7 cellular contexts compared by ENCODE assay signal in the genomic region with DNA sequence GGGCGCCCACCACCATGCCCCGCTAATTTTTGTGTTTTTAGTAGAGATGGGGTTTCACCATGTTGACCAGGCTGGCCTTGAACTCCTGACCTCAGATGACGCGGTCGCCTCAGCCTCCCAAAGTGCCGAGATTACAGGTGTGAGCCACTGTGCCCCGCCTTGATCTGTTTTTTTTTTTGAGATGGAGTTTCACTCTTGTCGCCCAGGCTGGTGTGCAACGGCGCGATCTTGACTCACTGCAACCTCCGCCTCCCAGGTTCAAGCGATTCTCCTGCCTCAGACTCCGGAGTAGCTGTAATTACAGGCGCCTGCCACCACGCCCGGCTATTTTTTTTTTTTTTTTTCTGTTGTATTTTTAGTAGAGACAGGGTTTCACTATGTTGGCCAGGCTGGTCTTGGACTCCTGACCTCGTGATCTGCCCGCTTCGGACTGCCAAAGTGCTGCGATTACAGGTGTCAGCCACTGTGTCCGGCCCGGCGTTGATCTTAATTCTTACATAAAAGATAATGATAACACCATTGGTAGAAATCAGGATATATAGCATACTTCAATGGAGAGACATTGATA. TPM values are rescaled to one million over a fixed set of nuclear protein-coding genes. Genes with fewer than 3 reads are reported as not detected.
A peak's percentile ranks its signal among the peaks of the same experiment; 100 is the strongest.
DNase-seq lines count a peak whose midpoint lies in the region; ATAC-seq, FAIRE-seq and TF ChIP-seq lines count a peak whose summit lies in the region.
"Not testable (repeated sequence)": the region's sequence is repeated elsewhere in the genome, so short reads cannot be mapped to it uniquely, and the experiment has no call there.

No MANE protein-coding gene starts in this region.

- not testable (repeated sequence) for H4K20me1 ChIP-seq in HCT116 (ENCODE audit: insufficient read depth)

- BruUV-seq in HCT116 (replicated peaks; lab: Mats Ljungman, UMichigan): not testable (repeated sequence)

- H3K4me3 Mint-ChIP-seq in activated T-helper 17 cell treated with anti-CD3 and anti-CD28 coated beads, Interleukin-2, amount 50 U/mL, for 72 hours; effector memory CD8-positive, alpha-beta T cell: not testable (repeated sequence)

- H3K27ac Mint-ChIP-seq in activated T-helper 17 cell treated with anti-CD3 and anti-CD28 coated beads, Interleukin-2, amount 50 U/mL, for 72 hours: peak overlapping the region; percentile 33
- H3K27ac Mint-ChIP-seq in effector memory CD8-positive, alpha-beta T cell: not testable (repeated sequence)

- not testable (repeated sequence) for DNase-seq in HCT116 (ENCODE audit: low read depth, low spot score); RWPE1 (ENCODE audit: low spot score); effector memory CD8-positive, alpha-beta T cell
- DNase-seq in left colon (peak in 1 of 2 donors; percentile 48), small intestine (peak; percentile 68)

- not testable (repeated sequence) for H3K9me3 Mint-ChIP-seq in activated T-helper 17 cell treated with anti-CD3 and anti-CD28 coated beads, Interleukin-2, amount 50 U/mL, for 72 hours; effector memory CD8-positive, alpha-beta T cell

- RAD21 ChIA-PET in HCT116 (lab: Charles Lee; ENCODE audit: low non-redundant PET in 1 of 2, low total read pairs in 2 of 2, uncharacterized antibody in 2 of 2, unreplicated experiment in 2 of 2): interaction anchor here in 1 of 2 experiments (0.6 to 1.2 kb wide), 3 partner anchors 70 to 96 kb away, joined by 3 to 4 read pairs (median 3); no protein-coding TSS in a partner anchor

- CTCF ChIA-PET in HCT116 (lab: Charles Lee): interaction anchor here (1.0 to 1.6 kb wide), 2 partner anchors 41 to 50 kb away, joined by 4 to 6 read pairs; partner anchors contain the start of gene NEMF
- CTCF ChIA-PET in RWPE1 (lab: Yijun Ruan, JAX): interaction anchor here (0.6 kb wide), 3 partner anchors 81 to 250 kb away, joined by 3 to 4 read pairs (median 4); no protein-coding TSS in a partner anchor

- H3K4me2 ChIP-seq in HCT116 (ENCODE audit: low read length): peak overlapping the region; percentile 67

- peak; percentile 69 for ATAC-seq in HCT116
- peak; percentile 10 for ATAC-seq in activated T-helper 17 cell treated with anti-CD3 and anti-CD28 coated beads, Interleukin-2, amount 50 U/mL, for 72 hours (replicated peaks)
- ATAC-seq in effector memory CD8-positive, alpha-beta T cell (replicated peaks): peak; percentile 52
- ATAC-seq in left colon: peak; percentile 77

- not testable (repeated sequence) for H3K27me3 Mint-ChIP-seq in activated T-helper 17 cell treated with anti-CD3 and anti-CD28 coated beads, Interleukin-2, amount 50 U/mL, for 72 hours; effector memory CD8-positive, alpha-beta T cell

- POLR2A ChIA-PET in HCT116 (lab: Charles Lee): interaction anchor here (0.7 to 1.6 kb wide), 6 partner anchors 10 to 99 kb away, joined by 3 to 6 read pairs (median 3); no protein-coding TSS in a partner anchor
- POLR2A ChIA-PET in RWPE1 (lab: Yijun Ruan, JAX; ENCODE audit: low non-redundant PET): not testable (repeated sequence)

- H3K27ac ChIP-seq in HCT116 (ENCODE audit: low read depth, low read length) (peak overlapping the region; percentile 52; the same call in 1 of the 2 replicates), RWPE1 (peak overlapping the region; percentile 47), mucosa of rectum (ENCODE audit: low read depth in 2 of 2, low read length in 2 of 2) (peak overlapping the region; percentile 2 to 68), small intestine (ENCODE audit: low read depth in 1 of 2, low read length in 1 of 2) (peak overlapping the region in 1 of 2 donors; percentile 20)

- TF ChIP-seq RAD21 in HCT116 (IDR thresholded peaks at IDR 0.05; ENCODE audit: low read depth): not testable (repeated sequence)

- WGBS in small intestine, 3 donors: 21 to 66% (median 40%) methylated on average over 23 to 24 of the region's 24 CpGs

- not testable (repeated sequence) for H3K27me3 ChIP-seq in HCT116 (ENCODE audit: insufficient read depth, low read length); mucosa of rectum (ENCODE audit: control insufficient read depth in 2 of 2, insufficient read depth in 2 of 2, low read length in 2 of 2); small intestine (ENCODE audit: control insufficient read depth in 2 of 2, insufficient read depth in 2 of 2, low read length in 2 of 2)

- H3K9me2 ChIP-seq in HCT116 (ENCODE audit: insufficient read depth): not testable (repeated sequence)

- intact Hi-C loops in HCT116 (cut with micrococcal nuclease); left colon (cut with DNase I, micrococcal nuclease): not testable (repeated sequence)

- H3K36me3 Mint-ChIP-seq in activated T-helper 17 cell treated with anti-CD3 and anti-CD28 coated beads, Interleukin-2, amount 50 U/mL, for 72 hours (ENCODE audit: low read depth): peaks cover 53% of the 10 kb centered on the region
- not testable (repeated sequence) for H3K36me3 Mint-ChIP-seq in effector memory CD8-positive, alpha-beta T cell (ENCODE audit: insufficient read depth)

- peak overlapping the region; percentile 39 for H3K9ac ChIP-seq in HCT116 (ENCODE audit: low read length)
- peak overlapping the region in 1 of 2 donors; percentile 14 for H3K9ac ChIP-seq in mucosa of rectum (ENCODE audit: low read depth in 1 of 2, low read length in 2 of 2)

- H3K4me1 ChIP-seq in HCT116 (ENCODE audit: control insufficient read depth in 1 of 2, insufficient read depth in 2 of 2, low read length in 2 of 2) (peaks cover 24 to 67% of the 10 kb centered on the region in 2 experiments), mucosa of rectum (ENCODE audit: control insufficient read depth in 2 of 2, insufficient read depth in 2 of 2, low read length in 2 of 2) (peaks cover 12 to 14% of the 10 kb centered on the region in 2 donors)
- not testable (repeated sequence) for H3K4me1 ChIP-seq in small intestine (ENCODE audit: control insufficient read depth in 2 of 2, insufficient read depth in 1 of 2, low read depth in 1 of 2, low read length in 1 of 2)

- H3K4me1 Mint-ChIP-seq in activated T-helper 17 cell treated with anti-CD3 and anti-CD28 coated beads, Interleukin-2, amount 50 U/mL, for 72 hours: peaks cover 26% of the 10 kb centered on the region
- H3K4me1 Mint-ChIP-seq in effector memory CD8-positive, alpha-beta T cell (ENCODE audit: low read depth in 2 of 2): peaks cover 17 to 24% of the 10 kb centered on the region in 2 donors

- not testable (repeated sequence) for H3K36me3 ChIP-seq in HCT116 (ENCODE audit: control insufficient read depth in 1 of 2, insufficient read depth in 2 of 2, low read length in 2 of 2); mucosa of rectum (ENCODE audit: control insufficient read depth in 2 of 2, insufficient read depth in 2 of 2, low read length in 2 of 2); small intestine (ENCODE audit: control insufficient read depth in 2 of 2, insufficient read depth in 2 of 2, low read length in 2 of 2)

- not testable (repeated sequence) for TF ChIP-seq POLR2A in HCT116 (IDR thresholded peaks at IDR 0.05; ENCODE audit: borderline replicate concordance, extremely low read depth, insufficient read depth, insufficient read length)

- H3K4me3 ChIP-seq in HCT116 (replicated peaks in 1 of 2; ENCODE audit: low read depth in 1 of 2, low read length in 2 of 2): peak overlapping the region; percentile 17 to 33
- not testable (repeated sequence) for H3K4me3 ChIP-seq in mucosa of rectum (ENCODE audit: low read length in 2 of 2); small intestine (ENCODE audit: low read depth in 1 of 2, low read length in 2 of 2)

- not testable (repeated sequence) for H3K79me2 ChIP-seq in HCT116 (ENCODE audit: insufficient read depth, low read length)

- FAIRE-seq in small intestine (lab: Jason Lieb, UNC): not testable (repeated sequence)

- not testable (repeated sequence) for H3K9me3 ChIP-seq in HCT116 (ENCODE audit: control insufficient read depth in 1 of 2, insufficient read depth in 1 of 2, low read depth in 1 of 2, low read length in 2 of 2); mucosa of rectum (ENCODE audit: control insufficient read depth in 2 of 2, low read length in 2 of 2); small intestine (ENCODE audit: control insufficient read depth, low read depth)

- TF ChIP-seq CTCF in HCT116 (IDR thresholded peaks at IDR 0.05 in 2 of 3, conservative IDR thresholded peaks at IDR 0.05 in 1 of 3; ENCODE audit: borderline replicate concordance in 1 of 3, insufficient read depth in 1 of 3, low read depth in 2 of 3, low read length in 2 of 3); RWPE1 (conservative IDR thresholded peaks at IDR 0.05; ENCODE audit: low read depth): not testable (repeated sequence)

- peak overlapping the region; percentile 55 for H2AFZ ChIP-seq in HCT116 (ENCODE audit: low read depth, low read length, poor library complexity, severe bottlenecking)

TF ChIP-seq in HCT116, 20 proteins besides CTCF, POLR2A, EP300 and RAD21:
- peak; percentile 47; the same call in 1 of the 2 replicates for TF ChIP-seq MAX (IDR thresholded peaks at IDR 0.05)

RNA-seq across cellular contexts. Expression of gene ARF6, which starts 9.9 kb away (rescaled TPM):
- total RNA-seq in HCT116 (2021; ENCODE audit: unreplicated experiment) (88.8 TPM), left colon (100 to 1,000 TPM; 131 to 161 TPM)
- polyA plus RNA-seq in HCT116 (2012): 40.5 and 43.0 TPM in 2 replicates
- total RNA-seq in activated T-helper 17 cell treated with anti-CD3 and anti-CD28 coated beads, Interleukin-2, amount 50 U/mL, for 72 hours: 100 to 1,000 TPM; 161 to 163 TPM
- 10 to 100 TPM; 51.9 to 65.4 (median 64.6) TPM for polyA plus RNA-seq in small intestine

RNA-seq across cellular contexts. Expression of gene NEMF, which starts 50.2 kb away (rescaled TPM):
- total RNA-seq in HCT116 (2021; ENCODE audit: unreplicated experiment) (57.7 TPM), left colon (10 to 100 TPM; 53.2 to 62.1 TPM)
- 21.6 and 26.1 TPM in 2 replicates for polyA plus RNA-seq in HCT116 (2012)
- 10 to 100 TPM; 79.9 to 86.6 TPM for total RNA-seq in activated T-helper 17 cell treated with anti-CD3 and anti-CD28 coated beads, Interleukin-2, amount 50 U/mL, for 72 hours
- 10 to 100 TPM; 19.6 to 33.5 (median 29.1) TPM for polyA plus RNA-seq in small intestine

Comparison
In these comparisons a context has a peak if more than half of its experiments do, and no peak if none do; other contexts are left out.
1. ATAC-seq: peak in every context shown above with its lines; median percentile 77 in left colon; 69 in HCT116; 52 in effector memory CD8-positive, alpha-beta T cell; 10 in activated T-helper 17 cell treated with anti-CD3 and anti-CD28 coated beads, Interleukin-2, amount 50 U/mL, for 72 hours.